Comparison of ENCODE assay signal across 11 cellular contexts in the genomic region with DNA sequence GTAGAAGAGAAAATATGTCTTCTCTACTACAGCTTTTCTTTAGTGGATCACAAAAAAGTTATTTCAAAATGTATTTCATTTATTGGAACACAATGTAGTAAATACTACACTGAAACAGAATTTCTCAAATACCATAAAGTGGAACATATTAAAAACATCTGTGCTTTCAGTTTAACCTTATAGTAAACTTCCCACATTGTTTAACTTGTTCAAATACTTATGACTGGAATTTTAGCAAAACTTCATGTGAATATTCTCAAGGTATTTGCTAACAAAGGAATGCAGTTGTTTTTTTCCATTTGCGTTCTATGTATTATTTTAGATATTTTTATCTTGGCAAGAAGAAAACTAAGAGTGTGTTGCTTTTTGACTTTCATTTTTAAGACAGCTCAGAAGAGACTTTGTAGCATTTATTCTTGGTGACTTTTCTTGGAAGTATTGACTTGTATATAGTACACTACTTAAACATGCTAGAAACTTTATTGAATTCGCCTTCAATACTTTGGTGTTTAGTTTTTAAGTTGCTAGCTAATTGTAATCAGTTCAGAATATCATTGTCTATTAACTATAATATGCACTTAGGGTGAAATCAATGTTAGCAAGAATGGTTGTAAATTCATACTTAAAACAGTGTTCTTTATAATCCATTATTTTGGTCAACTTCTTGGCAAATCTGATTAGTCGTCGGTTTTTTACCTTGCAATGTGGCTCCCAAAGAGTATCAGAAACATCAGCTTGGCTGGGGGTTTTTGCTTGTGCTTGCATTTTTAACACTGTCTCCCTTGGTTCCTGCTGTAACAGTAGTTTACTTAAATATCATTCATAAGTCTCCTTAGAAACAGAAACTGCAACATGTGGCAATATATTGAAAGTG. TPM values are rescaled to one million over a fixed set of nuclear protein-coding genes. Genes with fewer than 3 reads are reported as not detected.
DNase-seq lines count a peak whose midpoint lies in the region; ATAC-seq, FAIRE-seq and TF ChIP-seq lines count a peak whose summit lies in the region.
"Had no signal": no experiment of that assay in that cellular context is flagged by ENCODE, and none has a peak within 500 bp of the region (broad histone marks: within the 10 kb centered on the region; RNA-seq: fewer than 3 reads in every experiment).

No MANE protein-coding gene starts in this region.

- H3K9ac ChIP-seq in HepG2 (ENCODE audit: insufficient read depth, low read depth, low read length) = no peak overlapping the region

- H4K20me1 ChIP-seq in HepG2 (ENCODE audit: insufficient read depth, low read length) = no peaks in the 10 kb centered on the region

- CTCF ChIA-PET in HepG2 (lab: Yijun Ruan, JAX; ENCODE audit: low intra/inter-chr PET ratio, low total read pairs) = no interaction called here

- intact Hi-C loops in HepG2 (cut with micrococcal nuclease; ENCODE audit: unreplicated experiment) (no loop called here), right lobe of liver (cut with DNase I) (no loop called here)

- no peak for TF ChIP-seq RAD21 in HepG2 (CRISPR knock-in tag; IDR thresholded peaks at IDR 0.05)

- H3K27ac ChIP-seq in HepG2 (ENCODE audit: extremely low read length, insufficient read depth, low read length) (no peak overlapping the region), right lobe of liver (no peak overlapping the region), urinary bladder (ENCODE audit: low read depth) (peak overlapping the region; percentile 16)

- H3K79me2 ChIP-seq in HepG2 (ENCODE audit: insufficient read depth, low read length) = no peaks in the 10 kb centered on the region

- no TSS peak for BruUV-seq in HepG2 (replicated peaks; lab: Mats Ljungman, UMichigan)

- no peak for TF ChIP-seq EP300 in HepG2 (IDR thresholded peaks at IDR 0.05; ENCODE audit: low read depth in 2 of 2, low read length in 2 of 2)
- TF ChIP-seq EP300 in HepG2 (CRISPR knock-in tag; IDR thresholded peaks at IDR 0.05; ENCODE audit: borderline replicate concordance) = no peak

- H3K36me3 ChIP-seq in HepG2 (replicated peaks in 1 of 2; ENCODE audit: control insufficient read depth in 1 of 2, insufficient read depth in 2 of 2, low read length in 2 of 2) = no peaks in the 10 kb centered on the region
- H3K36me3 ChIP-seq in right lobe of liver = no peaks in the 10 kb centered on the region
- H3K36me3 ChIP-seq in MG63 = no peaks in the 10 kb centered on the region
- no peaks in the 10 kb centered on the region for H3K36me3 ChIP-seq in urinary bladder (ENCODE audit: insufficient read depth)

- POLR2A ChIA-PET in HepG2 (lab: Yijun Ruan, JAX) = no interaction called here

- no peak for TF ChIP-seq CTCF in HepG2 (CRISPR knock-in tag; IDR thresholded peaks at IDR 0.05)
- no peak for TF ChIP-seq CTCF in right lobe of liver (IDR thresholded peaks at IDR 0.05)

- no peak for TF ChIP-seq POLR2A in HepG2 (IDR thresholded peaks at IDR 0.05; ENCODE audit: insufficient read depth in 1 of 2, low read depth in 2 of 2, low read length in 2 of 2)
- no peak for TF ChIP-seq POLR2A in right lobe of liver (IDR thresholded peaks at IDR 0.05)

- H3K4me1 ChIP-seq in HepG2 (ENCODE audit: insufficient read depth, low read length) (peaks cover 35% of the 10 kb centered on the region), right lobe of liver (peaks cover 0 to 6% (median 3%) of the 10 kb centered on the region in 4 donors), urinary bladder (ENCODE audit: insufficient read depth) (no peaks in the 10 kb centered on the region)

- H2AFZ ChIP-seq in HepG2 (ENCODE audit: low read length) = no peak overlapping the region

- ATAC-seq in HepG2 (no peak), right lobe of liver (no peak)
- ATAC-seq in activated CD4-positive, CD25-positive, alpha-beta regulatory T cell treated with anti-CD3 and anti-CD28 coated beads, Interleukin-2, amount 50 U/mL, for 24 hours = no peak
- ATAC-seq: Right ventricle myocardium inferior had no signal

- no peaks in the 10 kb centered on the region for H3K9me3 ChIP-seq in HepG2 (ENCODE audit: low read length)
- H3K9me3 ChIP-seq in right lobe of liver = no peaks in the 10 kb centered on the region
- H3K9me3 ChIP-seq in MG63 = no peaks in the 10 kb centered on the region

- FAIRE-seq in HepG2 (lab: Jason Lieb, UNC) = no peak

- in situ Hi-C loops in HepG2 (cut with HindIII; ENCODE audit: extremely low pct_ligation_motif_present, low pct_unique_long_range_greater_than_20kb) = no loop called here

- 83% methylated on average over 4 of the region's 4 CpGs for WGBS in HepG2 (ENCODE audit: low lambda C conversion rate)
- WGBS in right lobe of liver (ENCODE audit: insufficient coverage, low coverage, low lambda C conversion rate, missing lambda C conversion rate) = 72% methylated on average over 4 of the region's 4 CpGs
- WGBS in urinary bladder = 56% methylated on average over 4 of the region's 4 CpGs

- H3K4me3 ChIP-seq in HepG2 (replicated peaks in 1 of 3; ENCODE audit: insufficient read depth in 1 of 3, low read depth in 2 of 3, low read length in 3 of 3) (no peak overlapping the region), right lobe of liver (no peak overlapping the region), MG63 (peak overlapping the region; percentile 22), urinary bladder (ENCODE audit: low read depth, low read length) (no peak overlapping the region)

- DNase-seq in HepG2 (ENCODE audit: low spot score) (no peak), right lobe of liver (no peak), MG63 (no peak), fibroblast of peridontal ligament (ENCODE audit: extremely low read depth) (peak; percentile 93), A172 (ENCODE audit: low spot score) (no peak), NCI-H187 treated with DMSO at 0.1 percent for 48 hours (lab: John Stamatoyannopoulos, UW) (no peak)
- DNase-seq: ACHN, NCI-H187 had no signal

- H3K27me3 ChIP-seq in HepG2 (ENCODE audit: control insufficient read depth in 1 of 2, insufficient read depth in 2 of 2, low read length in 2 of 2) = peaks cover 0 to 2% of the 10 kb centered on the region in 2 experiments; a peak in 1 of 5 replicates
- no peaks in the 10 kb centered on the region for H3K27me3 ChIP-seq in right lobe of liver
- no peaks in the 10 kb centered on the region for H3K27me3 ChIP-seq in MG63

- no peak overlapping the region for H3K4me2 ChIP-seq in HepG2 (ENCODE audit: low read depth, low read length)

RNA-seq across cellular contexts. Expression of a gene that starts 5.0 kb away (rescaled TPM):
- total RNA-seq in HepG2 (2016; rRNA removed; fragmentation: Illumina TruSeq; extraction: Trizol) (35.4 and 39.6 TPM in 2 replicates), right lobe of liver (10 to 100 TPM; 24.1 to 49.1 (median 38.9) TPM), urinary bladder (282 TPM)
- total RNA-seq in HepG2 (2016; cell fraction: cytosol; rRNA removed; fragmentation: Illumina TruSeq; extraction: Trizol; ENCODE audit: low read depth) = 65.4 and 73.3 TPM in 2 replicates
- 34.8 and 35.7 TPM in 2 replicates for total RNA-seq in HepG2 (2016; cell fraction: insoluble cytoplasmic fraction; rRNA removed; fragmentation: Illumina TruSeq; extraction: Trizol)
- total RNA-seq in HepG2 (2016; cell fraction: membrane; rRNA removed; fragmentation: Illumina TruSeq; extraction: Trizol) = 29.2 and 34.2 TPM in 2 replicates
- 34.5 and 45.0 TPM in 2 replicates for total RNA-seq in HepG2 (2016; cell fraction: nucleus; rRNA removed; fragmentation: Illumina TruSeq; extraction: Trizol)
- polyA plus RNA-seq in HepG2 (2011; rRNA removed) (27.8 and 31.6 TPM in 2 replicates), urinary bladder (24.0 TPM)
- polyA plus RNA-seq in HepG2 (2011; cell fraction: cytosol; rRNA removed) = 33.5 and 37.5 TPM in 2 replicates
- 28.1 and 35.6 TPM in 2 replicates for polyA plus RNA-seq in HepG2 (2011; cell fraction: nucleus; rRNA removed)
- 16.2 and 20.3 TPM in 2 replicates for polyA plus RNA-seq in HepG2 (2012)
- polyA plus RNA-seq in HepG2 (2016; cell fraction: cytosol; fragmentation: Illumina TruSeq; extraction: Trizol; ENCODE audit: low read depth) = 4.4 and 6.7 TPM in 2 replicates
- polyA plus RNA-seq in HepG2 (2016; cell fraction: insoluble cytoplasmic fraction; fragmentation: Illumina TruSeq; extraction: Trizol; ENCODE audit: low read depth) = 31.3 and 33.4 TPM in 2 replicates
- 11.0 and 11.2 TPM in 2 replicates for polyA plus RNA-seq in HepG2 (2016; cell fraction: membrane; fragmentation: Illumina TruSeq; extraction: Trizol; ENCODE audit: low read depth)
- 31.1 and 35.1 TPM in 2 replicates for polyA plus RNA-seq in HepG2 (2016; cell fraction: nucleus; fragmentation: Illumina TruSeq; extraction: Trizol; ENCODE audit: insufficient read depth, low read depth)
- 153 and 617 TPM in 2 replicates for polyA minus RNA-seq in HepG2 (2011; rRNA and poly(A)+ RNA removed; ENCODE audit: low replicate concordance)
- 64.8 and 73.2 TPM in 2 replicates for polyA minus RNA-seq in HepG2 (2011; cell fraction: cytosol; rRNA and poly(A)+ RNA removed)
- polyA minus RNA-seq in HepG2 (2011; cell fraction: nucleus; rRNA and poly(A)+ RNA removed) = 85.0 and 93.4 TPM in 2 replicates
- 74.7 and 99.2 TPM in 2 replicates for total RNA-seq in MG63 (2014; rRNA removed; shearing (Covaris generic); ENCODE audit: low replicate concordance)
- total RNA-seq in A172 (2014; rRNA removed; shearing (Covaris generic)) = 199 and 274 TPM in 2 replicates

RNA-seq across cellular contexts. Expression of a gene that starts 43.4 kb away (rescaled TPM):
- total RNA-seq in HepG2 (2016; rRNA removed; fragmentation: Illumina TruSeq; extraction: Trizol) (not detected in 2 replicates), right lobe of liver (under 1 TPM in 4 of 6 experiments, not detected in 2; 0.35 to 0.55 (median 0.38) TPM), urinary bladder (2.1 TPM)
- total RNA-seq in HepG2 (2016; cell fraction: cytosol; rRNA removed; fragmentation: Illumina TruSeq; extraction: Trizol; ENCODE audit: low read depth) = not detected in 2 replicates
- not detected in 2 replicates for total RNA-seq in HepG2 (2016; cell fraction: insoluble cytoplasmic fraction; rRNA removed; fragmentation: Illumina TruSeq; extraction: Trizol)
- total RNA-seq in HepG2 (2016; cell fraction: membrane; rRNA removed; fragmentation: Illumina TruSeq; extraction: Trizol) = not detected in 2 replicates
- not detected in 2 replicates for total RNA-seq in HepG2 (2016; cell fraction: nucleus; rRNA removed; fragmentation: Illumina TruSeq; extraction: Trizol)
- polyA plus RNA-seq in HepG2 (2011; rRNA removed) (not detected in 2 replicates), urinary bladder (0.29 TPM)
- not detected in 2 replicates for polyA plus RNA-seq in HepG2 (2011; cell fraction: cytosol; rRNA removed)
- polyA plus RNA-seq in HepG2 (2011; cell fraction: nucleus; rRNA removed) = not detected in 2 replicates
- polyA plus RNA-seq in HepG2 (2012) = 0.19 TPM in 1 of 2 replicates, not detected in the other
- not detected in 2 replicates for polyA plus RNA-seq in HepG2 (2016; cell fraction: cytosol; fragmentation: Illumina TruSeq; extraction: Trizol; ENCODE audit: low read depth)
- polyA plus RNA-seq in HepG2 (2016; cell fraction: insoluble cytoplasmic fraction; fragmentation: Illumina TruSeq; extraction: Trizol; ENCODE audit: low read depth) = not detected in 2 replicates
- polyA plus RNA-seq in HepG2 (2016; cell fraction: membrane; fragmentation: Illumina TruSeq; extraction: Trizol; ENCODE audit: low read depth) = not detected in 2 replicates
- polyA plus RNA-seq in HepG2 (2016; cell fraction: nucleus; fragmentation: Illumina TruSeq; extraction: Trizol; ENCODE audit: insufficient read depth, low read depth) = not detected in 2 replicates
- polyA minus RNA-seq in HepG2 (2011; rRNA and poly(A)+ RNA removed; ENCODE audit: low replicate concordance) = not detected in 2 replicates
- polyA minus RNA-seq in HepG2 (2011; cell fraction: cytosol; rRNA and poly(A)+ RNA removed) = not detected in 2 replicates
- polyA minus RNA-seq in HepG2 (2011; cell fraction: nucleus; rRNA and poly(A)+ RNA removed) = not detected in 2 replicates
- 1.1 TPM in 1 of 2 replicates, not detected in the other for total RNA-seq in MG63 (2014; rRNA removed; shearing (Covaris generic); ENCODE audit: low replicate concordance)
- not detected in 2 replicates for total RNA-seq in A172 (2014; rRNA removed; shearing (Covaris generic))
- total RNA-seq: Right ventricle myocardium inferior had no signal
